21 cellular contexts compared by ENCODE assay signal in genomic region chr7:18936265-18936664, GRCh38.
"Had no signal": no experiment of that assay in that cellular context is flagged by ENCODE, and none has a peak within 500 bp of the region (broad histone marks: within the 10 kb centered on the region; RNA-seq: fewer than 3 reads in every experiment).

No MANE protein-coding gene starts in this region.

- H3K36me3 Mint-ChIP-seq: activated naive CD8-positive, alpha-beta T cell treated with anti-CD3 and anti-CD28 coated beads for 36 hours; neural progenitor cell had no signal

- H3K27ac ChIP-seq: heart right ventricle, neural progenitor cell, ovary, stomach, thoracic aorta, upper lobe of right lung had no signal

- H3K4me3 Mint-ChIP-seq: activated B cell treated with CpG ODN at 0.5 μM for 24 hours; activated CD4-positive, alpha-beta T cell treated with anti-CD3 and anti-CD28 coated beads, Interleukin-2, amount 10 ng/mL, durations not matched to agents 24 days and 14 days; activated naive CD8-positive, alpha-beta T cell treated with anti-CD3 and anti-CD28 coated beads for 36 hours; activated T-helper 1 cell treated with anti-CD3 and anti-CD28 coated beads, Interleukin-12 subunit alpha, Interleukin-12 subunit beta, Interleukin-2, Interleukin-4 antibody, amounts not matched to agents 30 ng/mL and 10 ng/mL and 1 ng/mL, durations not matched to agents 14 hours and 24 hours and 36 hours; neural progenitor cell; T-helper 2 cell treated with Interferon-gamma antibody and Interleukin-4, amounts not matched to agents 5 μg/mL and 100 μg/mL, for 36 hours had no signal

- H3K9me3 ChIP-seq: ovary, stomach, thoracic aorta, upper lobe of right lung had no signal

- H3K4me3 ChIP-seq: heart right ventricle, neural progenitor cell, ovary, stomach, thoracic aorta, upper lobe of right lung had no signal

- FAIRE-seq: islet of Langerhans had no signal

- DNase-seq: activated B cell treated with CpG ODN at 0.5 μM for 24 hours; activated CD4-positive, alpha-beta T cell treated with anti-CD3 and anti-CD28 coated beads, Interleukin-2, amount 10 ng/mL, durations not matched to agents 24 days and 14 days; activated CD8-positive, alpha-beta memory T cell treated with anti-CD3 and anti-CD28 coated beads for 24 hours; activated naive CD8-positive, alpha-beta T cell treated with anti-CD3 and anti-CD28 coated beads for 36 hours; anterior cingulate cortex; cerebellar nuclear complex; erythroblast; heart right ventricle; left colon; midbrain; ovary; stimulated activated CD4-positive, alpha-beta T cell treated with anti-CD3 and anti-CD28 coated beads, Interleukin-1b, Interleukin-23, amount 100 ng/mL, for 48 hours; stomach; SW 1271; upper lobe of right lung had no signal

- H3K27ac Mint-ChIP-seq: activated B cell treated with CpG ODN at 0.5 μM for 24 hours; activated CD4-positive, alpha-beta T cell treated with anti-CD3 and anti-CD28 coated beads, Interleukin-2, amount 10 ng/mL, durations not matched to agents 24 days and 14 days; activated naive CD8-positive, alpha-beta T cell treated with anti-CD3 and anti-CD28 coated beads for 36 hours; activated T-helper 1 cell treated with anti-CD3 and anti-CD28 coated beads, Interleukin-12 subunit alpha, Interleukin-12 subunit beta, Interleukin-2, Interleukin-4 antibody, amounts not matched to agents 30 ng/mL and 10 ng/mL and 1 ng/mL, durations not matched to agents 14 hours and 24 hours and 36 hours; neural progenitor cell; T-helper 2 cell treated with Interferon-gamma antibody and Interleukin-4, amounts not matched to agents 5 μg/mL and 100 μg/mL, for 36 hours had no signal

- H3K4me1 ChIP-seq: stomach, upper lobe of right lung had no signal

- H3K27me3 Mint-ChIP-seq: activated B cell treated with CpG ODN at 0.5 μM for 24 hours; activated CD4-positive, alpha-beta T cell treated with anti-CD3 and anti-CD28 coated beads, Interleukin-2, amount 10 ng/mL, durations not matched to agents 24 days and 14 days had no signal

- H3K4me2 ChIP-seq: neural progenitor cell had no signal

- H3K4me1 Mint-ChIP-seq: activated B cell treated with CpG ODN at 0.5 μM for 24 hours; activated CD4-positive, alpha-beta T cell treated with anti-CD3 and anti-CD28 coated beads, Interleukin-2, amount 10 ng/mL, durations not matched to agents 24 days and 14 days; activated naive CD8-positive, alpha-beta T cell treated with anti-CD3 and anti-CD28 coated beads for 36 hours had no signal

- ATAC-seq: heart right ventricle, left colon, sciatic nerve, upper lobe of right lung had no signal

- H3K9me3 Mint-ChIP-seq: neural progenitor cell had no signal
